Comparison of ENCODE assay signal across 9 cellular contexts in the genomic region with DNA sequence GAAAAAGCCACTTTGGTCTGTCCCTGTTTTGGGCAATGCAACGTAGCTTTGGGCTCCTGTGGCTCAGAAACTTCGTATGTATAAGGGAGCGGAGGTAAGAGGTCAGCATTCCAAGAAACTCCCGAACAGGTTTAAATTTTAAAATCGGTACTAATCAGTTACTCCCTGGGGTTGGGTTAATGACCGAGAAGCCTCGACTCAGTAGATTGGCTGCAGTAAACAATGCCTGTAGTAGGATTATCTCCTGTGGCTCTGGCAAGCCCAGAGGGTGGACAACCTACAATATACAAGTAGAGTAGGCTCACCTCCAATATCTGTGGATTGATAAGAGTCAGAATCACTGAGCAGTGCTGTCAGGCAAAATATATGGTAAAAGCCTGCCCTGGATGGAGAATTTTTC. TPM values are rescaled to one million over a fixed set of nuclear protein-coding genes. Genes with fewer than 3 reads are reported as not detected.
DNase-seq lines count a peak whose midpoint lies in the region; ATAC-seq and TF ChIP-seq lines count a peak whose summit lies in the region.
"Had no signal": no experiment of that assay in that cellular context is flagged by ENCODE, and none has a peak within 500 bp of the region (broad histone marks: within the 10 kb centered on the region; RNA-seq: fewer than 3 reads in every experiment).

No MANE protein-coding gene starts in this region.

- ATAC-seq in activated T-helper 17 cell treated with anti-CD3 and anti-CD28 coated beads, Interleukin-2, amount 50 U/mL, for 72 hours (replicated peaks): no peak

- H3K36me3 ChIP-seq in HUES6 (ENCODE audit: control insufficient read depth, insufficient read depth, low read length) (peaks cover 5% of the 10 kb centered on the region), smooth muscle cell (ENCODE audit: low read depth) (peaks cover under 1% of the 10 kb centered on the region)
- peaks cover 2% of the 10 kb centered on the region for H3K36me3 ChIP-seq in effector memory CD4-positive, alpha-beta T cell (ENCODE audit: control insufficient read depth, insufficient read depth, low read length)

- H3K9me3 ChIP-seq in HUES6 (ENCODE audit: control insufficient read depth, insufficient read depth, low read depth, low read length) (no peaks in the 10 kb centered on the region), smooth muscle cell (replicated peaks; ENCODE audit: low read depth) (no peaks in the 10 kb centered on the region)
- no peaks in the 10 kb centered on the region for H3K9me3 ChIP-seq in effector memory CD4-positive, alpha-beta T cell (ENCODE audit: control insufficient read depth, low read length)

- peaks cover 13% of the 10 kb centered on the region for H3K4me1 Mint-ChIP-seq in activated T-helper 17 cell treated with anti-CD3 and anti-CD28 coated beads, Interleukin-2, amount 50 U/mL, for 72 hours

- H3F3A ChIP-seq in smooth muscle cell (ENCODE audit: low read depth): peaks cover 18% of the 10 kb centered on the region

- 47% methylated on average over 7 of the region's 7 CpGs for WGBS in smooth muscle cell (ENCODE audit: low lambda C conversion rate)

- H3K27me3 Mint-ChIP-seq in activated T-helper 17 cell treated with anti-CD3 and anti-CD28 coated beads, Interleukin-2, amount 50 U/mL, for 72 hours: no peaks in the 10 kb centered on the region

- H4K20me1 ChIP-seq in smooth muscle cell (ENCODE audit: low read depth): peaks cover 28% of the 10 kb centered on the region

- H3K4me2 ChIP-seq in smooth muscle cell: peak overlapping the region; percentile 93

- H3K36me3 Mint-ChIP-seq in activated T-helper 17 cell treated with anti-CD3 and anti-CD28 coated beads, Interleukin-2, amount 50 U/mL, for 72 hours (ENCODE audit: low read depth): peaks cover 32% of the 10 kb centered on the region

- H2AFZ ChIP-seq in smooth muscle cell (ENCODE audit: low read depth): no peak overlapping the region

- peak overlapping the region; percentile 42 for H3K9ac ChIP-seq in HUES6 (ENCODE audit: low read length)
- H3K9ac ChIP-seq in smooth muscle cell (ENCODE audit: low read depth): peak overlapping the region; percentile 90

- H3K27me3 ChIP-seq in HUES6 (ENCODE audit: control insufficient read depth, insufficient read depth, low read length) (no peaks in the 10 kb centered on the region), smooth muscle cell (ENCODE audit: low read depth) (no peaks in the 10 kb centered on the region)
- no peaks in the 10 kb centered on the region for H3K27me3 ChIP-seq in effector memory CD4-positive, alpha-beta T cell (replicated peaks; ENCODE audit: control insufficient read depth, insufficient read depth, low read length, poor library complexity, severe bottlenecking)

- DNase-seq in left kidney (ENCODE audit: low read depth, low spot score) (peak; percentile 14), smooth muscle cell (lab: John Stamatoyannopoulos, UW; ENCODE audit: unreplicated experiment) (no peak), ecto neural progenitor cell (ENCODE audit: low spot score) (no peak)
- no peak for DNase-seq in stimulated activated CD4-positive, alpha-beta T cell treated with anti-CD3 and anti-CD28 coated beads, Interleukin-15, amount 100 ng/mL, for 24 hours
- DNase-seq in effector memory CD4-positive, alpha-beta T cell: no peak
- DNase-seq: activated CD4-positive, alpha-beta T cell treated with anti-CD3 and anti-CD28 coated beads for 4 hours; GF-D8 had no signal

- peaks cover 30% of the 10 kb centered on the region for H3K79me2 ChIP-seq in smooth muscle cell (ENCODE audit: low read depth)

- no peak for TF ChIP-seq CTCF in smooth muscle cell (IDR thresholded peaks at IDR 0.05; ENCODE audit: borderline replicate concordance, insufficient read depth, poor library complexity, severe bottlenecking)

- H3K4me3 ChIP-seq in HUES6 (ENCODE audit: low read depth, low read length) (no peak overlapping the region), smooth muscle cell (no peak overlapping the region)
- H3K4me3 ChIP-seq in effector memory CD4-positive, alpha-beta T cell (ENCODE audit: insufficient read depth, low read depth, low read length, poor library complexity, severe bottlenecking): no peak overlapping the region

- peak overlapping the region; percentile 31; the same call in 1 of the 2 replicates for H3K27ac ChIP-seq in HUES6 (ENCODE audit: low read depth, low read length)
- peak overlapping the region; percentile 93 for H3K27ac ChIP-seq in smooth muscle cell (ENCODE audit: low read depth)
- H3K27ac ChIP-seq in effector memory CD4-positive, alpha-beta T cell (ENCODE audit: insufficient read depth, low read length, poor library complexity, severe bottlenecking): no peak overlapping the region

- no peaks in the 10 kb centered on the region for H3K9me3 Mint-ChIP-seq in activated T-helper 17 cell treated with anti-CD3 and anti-CD28 coated beads, Interleukin-2, amount 50 U/mL, for 72 hours

- no peak overlapping the region for H3K27ac Mint-ChIP-seq in activated T-helper 17 cell treated with anti-CD3 and anti-CD28 coated beads, Interleukin-2, amount 50 U/mL, for 72 hours

- peak overlapping the region; percentile 91 for H3K4me3 Mint-ChIP-seq in activated T-helper 17 cell treated with anti-CD3 and anti-CD28 coated beads, Interleukin-2, amount 50 U/mL, for 72 hours

- peaks cover 41% of the 10 kb centered on the region for H3K4me1 ChIP-seq in HUES6 (ENCODE audit: control insufficient read depth, insufficient read depth, low read length)
- H3K4me1 ChIP-seq in smooth muscle cell (ENCODE audit: low read depth): peaks cover 33% of the 10 kb centered on the region
- H3K4me1 ChIP-seq in effector memory CD4-positive, alpha-beta T cell (ENCODE audit: control insufficient read depth, insufficient read depth, low read length, poor library complexity, severe bottlenecking): peaks cover 14% of the 10 kb centered on the region

RNA-seq across cellular contexts. Expression of a gene that starts 1.6 kb away (rescaled TPM):
- total RNA-seq in activated T-helper 17 cell treated with anti-CD3 and anti-CD28 coated beads, Interleukin-2, amount 50 U/mL, for 72 hours: 10 to 100 TPM; 63.9 to 65.1 TPM
- 87.2 and 111 TPM in 2 replicates for total RNA-seq in smooth muscle cell
- polyA plus RNA-seq in smooth muscle cell: 21.5 and 25.8 TPM in 2 replicates
